7 cellular contexts compared by ENCODE assay signal in the genomic region with DNA sequence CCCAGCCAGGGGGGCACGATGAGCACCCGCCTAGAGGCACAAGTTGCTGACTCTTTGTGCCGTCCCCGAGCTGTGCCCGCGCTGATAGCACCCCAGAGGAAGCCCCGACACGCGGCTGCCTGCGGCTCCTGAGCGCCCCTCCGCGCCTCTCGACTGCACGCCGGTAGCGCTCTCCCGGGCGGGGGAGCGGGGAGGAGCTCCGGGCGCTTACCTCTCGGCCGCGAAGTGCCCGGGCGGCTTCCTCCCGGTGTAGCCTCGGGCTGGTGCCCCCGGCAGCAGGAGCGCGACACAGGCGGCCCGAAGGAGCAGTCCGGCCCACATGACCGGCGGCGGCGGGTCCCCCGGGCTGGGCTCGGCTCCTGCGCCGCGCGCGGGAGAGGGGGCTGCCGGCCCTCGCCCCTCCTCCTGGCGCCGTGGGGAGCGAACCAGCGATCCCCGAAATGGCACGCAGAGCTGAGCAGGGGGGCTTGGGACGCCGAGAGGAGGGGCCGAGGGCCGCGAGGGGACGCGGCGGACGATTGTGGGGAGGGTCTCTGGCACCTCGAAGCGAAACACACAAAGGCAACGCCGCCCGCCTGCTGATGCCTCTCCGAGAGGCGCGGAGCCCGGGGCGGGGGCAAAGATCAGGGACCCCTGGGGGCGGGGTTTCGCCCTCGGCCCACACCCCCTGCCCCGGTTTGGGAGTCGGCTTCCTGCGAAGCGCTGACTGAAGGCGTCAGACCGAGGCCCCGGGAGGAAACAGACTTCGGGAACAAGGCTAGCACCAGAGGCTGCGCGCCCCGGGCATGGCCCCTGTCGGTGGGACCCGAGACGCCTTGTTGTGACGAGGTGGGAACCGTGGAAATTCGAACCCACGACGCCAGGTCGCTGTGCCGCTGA. TPM values are rescaled to one million over a fixed set of nuclear protein-coding genes. Genes with fewer than 3 reads are reported as not detected.
DNase-seq lines count a peak whose midpoint lies in the region; ATAC-seq, FAIRE-seq and TF ChIP-seq lines count a peak whose summit lies in the region.

A gene with protein sequence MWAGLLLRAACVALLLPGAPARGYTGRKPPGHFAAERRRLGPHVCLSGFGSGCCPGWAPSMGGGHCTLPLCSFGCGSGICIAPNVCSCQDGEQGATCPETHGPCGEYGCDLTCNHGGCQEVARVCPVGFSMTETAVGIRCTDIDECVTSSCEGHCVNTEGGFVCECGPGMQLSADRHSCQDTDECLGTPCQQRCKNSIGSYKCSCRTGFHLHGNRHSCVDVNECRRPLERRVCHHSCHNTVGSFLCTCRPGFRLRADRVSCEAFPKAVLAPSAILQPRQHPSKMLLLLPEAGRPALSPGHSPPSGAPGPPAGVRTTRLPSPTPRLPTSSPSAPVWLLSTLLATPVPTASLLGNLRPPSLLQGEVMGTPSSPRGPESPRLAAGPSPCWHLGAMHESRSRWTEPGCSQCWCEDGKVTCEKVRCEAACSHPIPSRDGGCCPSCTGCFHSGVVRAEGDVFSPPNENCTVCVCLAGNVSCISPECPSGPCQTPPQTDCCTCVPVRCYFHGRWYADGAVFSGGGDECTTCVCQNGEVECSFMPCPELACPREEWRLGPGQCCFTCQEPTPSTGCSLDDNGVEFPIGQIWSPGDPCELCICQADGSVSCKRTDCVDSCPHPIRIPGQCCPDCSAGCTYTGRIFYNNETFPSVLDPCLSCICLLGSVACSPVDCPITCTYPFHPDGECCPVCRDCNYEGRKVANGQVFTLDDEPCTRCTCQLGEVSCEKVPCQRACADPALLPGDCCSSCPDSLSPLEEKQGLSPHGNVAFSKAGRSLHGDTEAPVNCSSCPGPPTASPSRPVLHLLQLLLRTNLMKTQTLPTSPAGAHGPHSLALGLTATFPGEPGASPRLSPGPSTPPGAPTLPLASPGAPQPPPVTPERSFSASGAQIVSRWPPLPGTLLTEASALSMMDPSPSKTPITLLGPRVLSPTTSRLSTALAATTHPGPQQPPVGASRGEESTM (minus strand): TSS at position 600 of the 879 bp plus-strand sequence. CDS start 279 bp downstream, at position 321.

- TF ChIP-seq CTCF in HepG2 (CRISPR knock-in tag; IDR thresholded peaks at IDR 0.05) = peak; percentile 65

- 0% methylated on average over 8 of the region's 97 CpGs for WGBS in HepG2 (ENCODE audit: low lambda C conversion rate)

- no peak within 1 kb of the TSS for H2AFZ ChIP-seq in HepG2 (ENCODE audit: low read length)

- H3K36me3 ChIP-seq in HepG2 (replicated peaks in 1 of 2; ENCODE audit: control insufficient read depth in 1 of 2, insufficient read depth in 2 of 2, low read length in 2 of 2) = peaks cover 14 to 39% of the 10 kb centered on the region in 2 experiments; a peak in 4 of 5 replicates

- peaks cover 20% of the 10 kb centered on the region for H4K20me1 ChIP-seq in HepG2 (ENCODE audit: insufficient read depth, low read length)

- in situ Hi-C loops in HepG2 (cut with HindIII; ENCODE audit: extremely low pct_ligation_motif_present, low pct_unique_long_range_greater_than_20kb) = no loop called here

- CTCF ChIA-PET in HepG2 (lab: Yijun Ruan, JAX; ENCODE audit: low intra/inter-chr PET ratio, low total read pairs) = no interaction called here

- peaks cover 74% of the 10 kb centered on the region for H3K4me1 ChIP-seq in HepG2 (ENCODE audit: insufficient read depth, low read length)

- peaks cover 45% of the 10 kb centered on the region for H3K79me2 ChIP-seq in HepG2 (ENCODE audit: insufficient read depth, low read length)

- TSS peak; percentile 32 for BruUV-seq in HepG2 (replicated peaks; lab: Mats Ljungman, UMichigan)

- POLR2A ChIA-PET in HepG2 (lab: Yijun Ruan, JAX) = interaction anchor here (0.6 to 2.7 kb wide), 15 partner anchors 9 to 135 kb away, joined by 3 to 23 read pairs (median 3); a partner anchor contains a TSS

- no peak; the same call in 1 of the 2 replicates for TF ChIP-seq RAD21 in HepG2 (CRISPR knock-in tag; IDR thresholded peaks at IDR 0.05)

- DNase-seq in GM12892 (ENCODE audit: insufficient read length) = peak; percentile 93
- DNase-seq in NCI-H1417 treated with DMSO at 0.1 percent for 48 hours (lab: John Stamatoyannopoulos, UW) = peak; percentile 20
- DNase-seq in activated CD4-positive, CD25-positive, alpha-beta regulatory T cell treated with anti-CD3 and anti-CD28 coated beads, Interleukin-2, amount 50 U/mL, for 16 hours (ENCODE audit: low read depth, low spot score) = peak; percentile 23
- peak; percentile 69 for DNase-seq in cerebellar cortex (ENCODE audit: low spot score)
- DNase-seq in HepG2 (ENCODE audit: low spot score) = peak; percentile 76
- peak; percentile 37 for DNase-seq in stimulated activated CD8-positive, alpha-beta memory T cell treated with anti-CD3 and anti-CD28 coated beads, Interleukin-12 subunit alpha, Interleukin-12 subunit beta, amount 100 ng/mL, for 1 hour (ENCODE audit: low read depth)

- FAIRE-seq in GM12892 (lab: Jason Lieb, UNC) (no peak), HepG2 (lab: Jason Lieb, UNC) (no peak)

- TF ChIP-seq POLR2A in GM12892 (IDR thresholded peaks at IDR 0.05; ENCODE audit: low read depth, low read length) = no peak; the same call in 1 of the 2 replicates
- peak; percentile 77 to 98 for TF ChIP-seq POLR2A in HepG2 (IDR thresholded peaks at IDR 0.05; ENCODE audit: insufficient read depth in 1 of 2, low read depth in 2 of 2, low read length in 2 of 2)

- no peaks in the 10 kb centered on the region for H3K9me3 ChIP-seq in HepG2 (ENCODE audit: low read length)

- peak within 1 kb of the TSS; percentile 94 for H3K27ac ChIP-seq in HepG2 (ENCODE audit: extremely low read length, insufficient read depth, low read length)

- TF ChIP-seq EP300 in HepG2 (IDR thresholded peaks at IDR 0.05; ENCODE audit: low read depth in 2 of 2, low read length in 2 of 2) = no peak
- TF ChIP-seq EP300 in HepG2 (CRISPR knock-in tag; IDR thresholded peaks at IDR 0.05; ENCODE audit: borderline replicate concordance) = no peak

- H3K9ac ChIP-seq in HepG2 (ENCODE audit: insufficient read depth, low read depth, low read length) = peak within 1 kb of the TSS; percentile 91

- peak within 1 kb of the TSS; percentile 93 for H3K4me2 ChIP-seq in HepG2 (ENCODE audit: low read depth, low read length)

- peak within 1 kb of the TSS; percentile 67 to 88 (median 83) for H3K4me3 ChIP-seq in HepG2 (replicated peaks in 1 of 3; ENCODE audit: insufficient read depth in 1 of 3, low read depth in 2 of 3, low read length in 3 of 3)

- intact Hi-C loops in HepG2 (cut with micrococcal nuclease; ENCODE audit: unreplicated experiment) = loop anchor here (5.0 kb wide), 1 partner anchor 92 kb away; no protein-coding TSS in a partner anchor

- ATAC-seq in HG02678 (IDR thresholded peaks at IDR 0.05; ENCODE audit: unreplicated experiment) = peak; percentile 76
- ATAC-seq in HepG2 = peak; percentile 73

- no peaks in the 10 kb centered on the region; a peak in 1 of 5 replicates for H3K27me3 ChIP-seq in HepG2 (ENCODE audit: control insufficient read depth in 1 of 2, insufficient read depth in 2 of 2, low read length in 2 of 2)

TF ChIP-seq in HepG2, 621 proteins besides CTCF, POLR2A, EP300 and RAD21 (continues in another document):
- TF ChIP-seq MED8 (CRISPR knock-in tag; IDR thresholded peaks at IDR 0.05; ENCODE audit: insufficient replicate concordance) = no peak
- TF ChIP-seq CENPT (CRISPR knock-in tag; IDR thresholded peaks at IDR 0.05; ENCODE audit: low read depth) = no peak
- TF ChIP-seq SMARCC2 (IDR thresholded peaks at IDR 0.05) = no peak
- peak; percentile 62; the same call in 1 of the 2 replicates for TF ChIP-seq ZBTB42 (CRISPR knock-in tag; IDR thresholded peaks at IDR 0.05)
- TF ChIP-seq FOXO1 (CRISPR knock-in tag; IDR thresholded peaks at IDR 0.05) = no peak; the same call in 1 of the 2 replicates
- TF ChIP-seq SRSF9 (IDR thresholded peaks at IDR 0.05; ENCODE audit: borderline replicate concordance, insufficient read depth, low read depth, low read length, poor library complexity, severe bottlenecking) = no peak
- TF ChIP-seq ZNF549 (CRISPR knock-in tag; IDR thresholded peaks at IDR 0.05) = 0 out of 2 replicates have a peak, but pooled peaks have one; percentile 52
- TF ChIP-seq ZNF572 (CRISPR knock-in tag; IDR thresholded peaks at IDR 0.05) = no peak; the same call in 1 of the 2 replicates
- TF ChIP-seq ZFAT (CRISPR knock-in tag; conservative IDR thresholded peaks at IDR 0.05) = no peak
- TF ChIP-seq ZNF10 (CRISPR knock-in tag; IDR thresholded peaks at IDR 0.05; ENCODE audit: borderline replicate concordance, low read depth) = no peak
- TF ChIP-seq ZNF607 (CRISPR knock-in tag; IDR thresholded peaks at IDR 0.05; ENCODE audit: borderline replicate concordance) = peak; percentile 94

RNA-seq across cellular contexts. Expression of the gene that starts here (rescaled TPM):
- polyA plus RNA-seq in GM12892 (2012; ENCODE audit: missing spikeins) = 3.6 TPM
- 10.4 and 27.6 TPM in 2 replicates for total RNA-seq in HepG2 (2016; rRNA removed; fragmentation: Illumina TruSeq; extraction: Trizol)
- total RNA-seq in HepG2 (2016; cell fraction: cytosol; rRNA removed; fragmentation: Illumina TruSeq; extraction: Trizol; ENCODE audit: low read depth) = 21.1 and 23.2 TPM in 2 replicates
- 9.5 and 29.7 TPM in 2 replicates for total RNA-seq in HepG2 (2016; cell fraction: insoluble cytoplasmic fraction; rRNA removed; fragmentation: Illumina TruSeq; extraction: Trizol)
- total RNA-seq in HepG2 (2016; cell fraction: membrane; rRNA removed; fragmentation: Illumina TruSeq; extraction: Trizol) = 16.2 and 16.5 TPM in 2 replicates
- 45.6 and 50.3 TPM in 2 replicates for total RNA-seq in HepG2 (2016; cell fraction: nucleus; rRNA removed; fragmentation: Illumina TruSeq; extraction: Trizol)
- 58.3 and 59.7 TPM in 2 replicates for polyA plus RNA-seq in HepG2 (2011; rRNA removed)
- polyA plus RNA-seq in HepG2 (2011; cell fraction: cytosol; rRNA removed) = 16.1 and 23.9 TPM in 2 replicates
- 269 and 312 TPM in 2 replicates for polyA plus RNA-seq in HepG2 (2011; cell fraction: nucleus; rRNA removed)
- polyA plus RNA-seq in HepG2 (2012) = 91.9 and 92.4 TPM in 2 replicates
- polyA plus RNA-seq in HepG2 (2016; cell fraction: cytosol; fragmentation: Illumina TruSeq; extraction: Trizol; ENCODE audit: low read depth) = 7.3 and 7.8 TPM in 2 replicates
- polyA plus RNA-seq in HepG2 (2016; cell fraction: insoluble cytoplasmic fraction; fragmentation: Illumina TruSeq; extraction: Trizol; ENCODE audit: low read depth) = 16.7 and 20.6 TPM in 2 replicates
- polyA plus RNA-seq in HepG2 (2016; cell fraction: membrane; fragmentation: Illumina TruSeq; extraction: Trizol; ENCODE audit: low read depth) = 11.9 and 13.4 TPM in 2 replicates
- polyA plus RNA-seq in HepG2 (2016; cell fraction: nucleus; fragmentation: Illumina TruSeq; extraction: Trizol; ENCODE audit: insufficient read depth, low read depth) = 214 and 228 TPM in 2 replicates
- polyA minus RNA-seq in HepG2 (2011; rRNA and poly(A)+ RNA removed; ENCODE audit: low replicate concordance) = 0.94 and 72.8 TPM in 2 replicates
- 17.8 and 19.7 TPM in 2 replicates for polyA minus RNA-seq in HepG2 (2011; cell fraction: cytosol; rRNA and poly(A)+ RNA removed)
- 60.5 and 66.8 TPM in 2 replicates for polyA minus RNA-seq in HepG2 (2011; cell fraction: nucleus; rRNA and poly(A)+ RNA removed)

Comparison
In these comparisons a context has a peak if more than half of its experiments do, and no peak if none do; other contexts are left out.
1. Peak in every context shown above with its lines: DNase-seq, ATAC-seq, H3K4me3 ChIP-seq and H3K27ac ChIP-seq.
2. DNase-seq: peak in every context shown above with its lines; median percentile 93 in GM12892; 76 in HepG2; 69 in cerebellar cortex; 37 in stimulated activated CD8-positive, alpha-beta memory T cell treated with anti-CD3 and anti-CD28 coated beads, Interleukin-12 subunit alpha, Interleukin-12 subunit beta, amount 100 ng/mL, for 1 hour; 23 in activated CD4-positive, CD25-positive, alpha-beta regulatory T cell treated with anti-CD3 and anti-CD28 coated beads, Interleukin-2, amount 50 U/mL, for 16 hours; 20 in NCI-H1417 treated with DMSO at 0.1 percent for 48 hours.